Comparison of ENCODE assay signal across 20 cellular contexts in genomic region chr1:6870086-6870485, GRCh38.
DNase-seq lines count a peak whose midpoint lies in the region; ATAC-seq, FAIRE-seq and TF ChIP-seq lines count a peak whose summit lies in the region.
"Had no signal": no experiment of that assay in that cellular context is flagged by ENCODE, and none has a peak within 500 bp of the region (broad histone marks: within the 10 kb centered on the region; RNA-seq: fewer than 3 reads in every experiment).

No MANE protein-coding gene starts in this region.

- peak overlapping the region; percentile 73 for H3K4me3 Mint-ChIP-seq in HFFc6
- H3K4me3 Mint-ChIP-seq: activated CD8-positive, alpha-beta T cell treated with anti-CD3 and anti-CD28 coated beads for 36 hours; activated naive CD8-positive, alpha-beta T cell treated with anti-CD3 and anti-CD28 coated beads, Interleukin-2, amount 50 U/mL, for 24 hours; stimulated activated effector memory CD8-positive, alpha-beta T cell treated with anti-CD3 and anti-CD28 coated beads, Interleukin-12 subunit alpha, Interleukin-12 subunit beta, amount 100 ng/mL, for 72 hours had no signal

- H3K9ac ChIP-seq in smooth muscle cell (ENCODE audit: low read depth) (no peak overlapping the region), HepG2 (ENCODE audit: insufficient read depth, low read depth, low read length) (no peak overlapping the region)

- H3K36me3 ChIP-seq in hepatocyte (replicated peaks; ENCODE audit: insufficient read depth, low read depth), result no peaks in the 10 kb centered on the region
- no peaks in the 10 kb centered on the region for H3K36me3 ChIP-seq in smooth muscle cell (ENCODE audit: low read depth)
- peaks cover 6 to 16% of the 10 kb centered on the region in 2 experiments; a peak in 2 of 5 replicates for H3K36me3 ChIP-seq in HepG2 (replicated peaks in 1 of 2; ENCODE audit: control insufficient read depth in 1 of 2, insufficient read depth in 2 of 2, low read length in 2 of 2)
- H3K36me3 ChIP-seq in body of pancreas (replicated peaks in 1 of 2; ENCODE audit: insufficient read depth in 1 of 2, low read depth in 2 of 2), result peaks cover 0 to 2% of the 10 kb centered on the region in 2 donors

- ATAC-seq in HepG2 (no peak), body of pancreas (no peak)
- ATAC-seq: activated CD8-positive, alpha-beta T cell treated with anti-CD3 and anti-CD28 coated beads for 36 hours; activated naive CD8-positive, alpha-beta T cell treated with anti-CD3 and anti-CD28 coated beads, Interleukin-2, amount 50 U/mL, for 24 hours; left cardiac atrium; stimulated activated effector memory CD8-positive, alpha-beta T cell treated with anti-CD3 and anti-CD28 coated beads, Interleukin-12 subunit alpha, Interleukin-12 subunit beta, amount 100 ng/mL, for 72 hours had no signal

- POLR2A ChIA-PET in HepG2 (lab: Yijun Ruan, JAX), result no interaction called here

- peaks cover 23% of the 10 kb centered on the region for H3K4me1 ChIP-seq in hepatocyte (ENCODE audit: insufficient read depth)
- H3K4me1 ChIP-seq in smooth muscle cell (ENCODE audit: low read depth), result peaks cover 46% of the 10 kb centered on the region
- no peaks in the 10 kb centered on the region for H3K4me1 ChIP-seq in HepG2 (ENCODE audit: insufficient read depth, low read length)
- peaks cover 6% of the 10 kb centered on the region for H3K4me1 ChIP-seq in body of pancreas

- no peak for FAIRE-seq in HepG2 (lab: Jason Lieb, UNC)

- no TSS peak for BruUV-seq in HepG2 (replicated peaks; lab: Mats Ljungman, UMichigan)

- TF ChIP-seq CTCF in HFFc6 (IDR thresholded peaks at IDR 0.05) (no peak), cardiac fibroblast (IDR thresholded peaks at IDR 0.05; ENCODE audit: low read depth, low read length) (no peak), hepatocyte (IDR thresholded peaks at IDR 0.05; ENCODE audit: poor library complexity) (no peak), smooth muscle cell (IDR thresholded peaks at IDR 0.05; ENCODE audit: borderline replicate concordance, insufficient read depth, poor library complexity, severe bottlenecking) (no peak), HepG2 (CRISPR knock-in tag; IDR thresholded peaks at IDR 0.05) (no peak), body of pancreas (IDR thresholded peaks at IDR 0.05) (no peak)

- H3F3A ChIP-seq in smooth muscle cell (ENCODE audit: low read depth), result peaks cover 3% of the 10 kb centered on the region

- H3K9me2 ChIP-seq in hepatocyte (replicated peaks; ENCODE audit: insufficient read depth), result no peaks in the 10 kb centered on the region

- no peak for TF ChIP-seq EP300 in HepG2 (IDR thresholded peaks at IDR 0.05; ENCODE audit: low read depth in 2 of 2, low read length in 2 of 2)
- no peak for TF ChIP-seq EP300 in HepG2 (CRISPR knock-in tag; IDR thresholded peaks at IDR 0.05; ENCODE audit: borderline replicate concordance)

- no peaks in the 10 kb centered on the region for H3K9me3 Mint-ChIP-seq in HFFc6
- H3K9me3 Mint-ChIP-seq: activated CD8-positive, alpha-beta T cell treated with anti-CD3 and anti-CD28 coated beads for 36 hours; activated naive CD8-positive, alpha-beta T cell treated with anti-CD3 and anti-CD28 coated beads, Interleukin-2, amount 50 U/mL, for 24 hours; stimulated activated effector memory CD8-positive, alpha-beta T cell treated with anti-CD3 and anti-CD28 coated beads, Interleukin-12 subunit alpha, Interleukin-12 subunit beta, amount 100 ng/mL, for 72 hours had no signal

- no peaks in the 10 kb centered on the region for H3K27me3 Mint-ChIP-seq in HFFc6 (ENCODE audit: insufficient read depth)
- H3K27me3 Mint-ChIP-seq: activated CD8-positive, alpha-beta T cell treated with anti-CD3 and anti-CD28 coated beads for 36 hours; activated naive CD8-positive, alpha-beta T cell treated with anti-CD3 and anti-CD28 coated beads, Interleukin-2, amount 50 U/mL, for 24 hours had no signal

- intact Hi-C loops in HepG2 (cut with micrococcal nuclease; ENCODE audit: unreplicated experiment) (no loop called here), body of pancreas (cut with DNase I) (no loop called here)

- WGBS in hepatocyte (ENCODE audit: low lambda C conversion rate, missing lambda C conversion rate), result 52% methylated on average over 6 of the region's 6 CpGs
- 52% methylated on average over 6 of the region's 6 CpGs for WGBS in smooth muscle cell (ENCODE audit: low lambda C conversion rate)
- WGBS in HepG2 (ENCODE audit: low lambda C conversion rate), result 96% methylated on average over 6 of the region's 6 CpGs
- 64 to 72% methylated on average over 6 of the region's 6 CpGs for WGBS in body of pancreas, 2 donors

- in situ Hi-C loops in HepG2 (cut with HindIII; ENCODE audit: extremely low pct_ligation_motif_present, low pct_unique_long_range_greater_than_20kb), result no loop called here

- peaks cover 33% of the 10 kb centered on the region for H3K79me2 ChIP-seq in hepatocyte
- peaks cover 24% of the 10 kb centered on the region for H3K79me2 ChIP-seq in smooth muscle cell (ENCODE audit: low read depth)
- H3K79me2 ChIP-seq in HepG2 (ENCODE audit: insufficient read depth, low read length), result no peaks in the 10 kb centered on the region

- H3K4me1 Mint-ChIP-seq in HFFc6 (ENCODE audit: low read depth), result peaks cover 84% of the 10 kb centered on the region

- H3K4me2 ChIP-seq in hepatocyte, result peak overlapping the region; percentile 51
- peak overlapping the region; percentile 67 for H3K4me2 ChIP-seq in smooth muscle cell
- no peak overlapping the region for H3K4me2 ChIP-seq in HepG2 (ENCODE audit: low read depth, low read length)

- no peaks in the 10 kb centered on the region for H3K36me3 Mint-ChIP-seq in HFFc6 (ENCODE audit: low read depth)

- CTCF ChIA-PET in HepG2 (lab: Yijun Ruan, JAX; ENCODE audit: low intra/inter-chr PET ratio, low total read pairs), result no interaction called here

- H3K27ac ChIP-seq in hepatocyte (no peak overlapping the region), smooth muscle cell (ENCODE audit: low read depth) (peak overlapping the region; percentile 75), HepG2 (ENCODE audit: extremely low read length, insufficient read depth, low read length) (no peak overlapping the region), body of pancreas (no peak overlapping the region)
- H3K27ac ChIP-seq: coronary artery, spleen, transverse colon had no signal

- H3K4me3 ChIP-seq in cardiac fibroblast (replicated peaks in 1 of 2; ENCODE audit: low read depth in 2 of 2, low read length in 2 of 2), result no peak overlapping the region
- no peak overlapping the region for H3K4me3 ChIP-seq in hepatocyte
- H3K4me3 ChIP-seq in smooth muscle cell, result no peak overlapping the region
- H3K4me3 ChIP-seq in HepG2 (replicated peaks in 1 of 3; ENCODE audit: insufficient read depth in 1 of 3, low read depth in 2 of 3, low read length in 3 of 3), result no peak overlapping the region
- no peak overlapping the region for H3K4me3 ChIP-seq in body of pancreas
- H3K4me3 ChIP-seq: coronary artery, spleen, transverse colon had no signal

- H4K20me1 ChIP-seq in hepatocyte (ENCODE audit: insufficient read depth, poor library complexity, severe bottlenecking) (no peaks in the 10 kb centered on the region), smooth muscle cell (ENCODE audit: low read depth) (peaks cover 70% of the 10 kb centered on the region), HepG2 (ENCODE audit: insufficient read depth, low read length) (no peaks in the 10 kb centered on the region)

- H3K27me3 ChIP-seq in hepatocyte (no peaks in the 10 kb centered on the region), smooth muscle cell (ENCODE audit: low read depth) (no peaks in the 10 kb centered on the region), HepG2 (ENCODE audit: control insufficient read depth in 1 of 2, insufficient read depth in 2 of 2, low read length in 2 of 2) (no peaks in the 10 kb centered on the region), body of pancreas (no peaks in the 10 kb centered on the region)
- H3K27me3 ChIP-seq: spleen, transverse colon had no signal

- TF ChIP-seq POLR2A in HepG2 (IDR thresholded peaks at IDR 0.05; ENCODE audit: insufficient read depth in 1 of 2, low read depth in 2 of 2, low read length in 2 of 2) (no peak), body of pancreas (IDR thresholded peaks at IDR 0.05) (no peak)

- H2AFZ ChIP-seq in hepatocyte, result no peak overlapping the region
- no peak overlapping the region for H2AFZ ChIP-seq in smooth muscle cell (ENCODE audit: low read depth)
- no peak overlapping the region for H2AFZ ChIP-seq in HepG2 (ENCODE audit: low read length)

- peak; percentile 58 for DNase-seq in HFFc6
- peak; percentile 25 to 27 for DNase-seq in cardiac fibroblast (ENCODE audit: low read depth in 2 of 2)
- DNase-seq in hepatocyte (ENCODE audit: low spot score), result no peak
- no peak for DNase-seq in smooth muscle cell (lab: John Stamatoyannopoulos, UW; ENCODE audit: unreplicated experiment)
- no peak for DNase-seq in SIG-M5 treated with dmso at 0.1 percent for 504 hours (lab: John Stamatoyannopoulos, UW; ENCODE audit: unreplicated experiment)
- no peak for DNase-seq in stimulated activated naive CD4-positive, alpha-beta T cell (lab: John Stamatoyannopoulos, UW)
- DNase-seq in HepG2 (ENCODE audit: low spot score), result no peak
- DNase-seq in body of pancreas, result no peak
- DNase-seq: activated CD8-positive, alpha-beta T cell treated with anti-CD3 and anti-CD28 coated beads for 36 hours; activated naive CD8-positive, alpha-beta T cell treated with anti-CD3 and anti-CD28 coated beads, Interleukin-2, amount 50 U/mL, for 24 hours; C1 segment of cervical spinal cord; hippocampal formation; left cardiac atrium; NCI-H2029; NCI-H510A treated with DMSO at 0.1 percent for 48 hours; posterior cingulate gyrus; spleen; transverse colon had no signal

- H3K9me3 ChIP-seq in hepatocyte (ENCODE audit: low read depth), result no peaks in the 10 kb centered on the region
- H3K9me3 ChIP-seq in smooth muscle cell (replicated peaks; ENCODE audit: low read depth), result no peaks in the 10 kb centered on the region
- no peaks in the 10 kb centered on the region for H3K9me3 ChIP-seq in HepG2 (ENCODE audit: low read length)
- no peaks in the 10 kb centered on the region for H3K9me3 ChIP-seq in body of pancreas
- H3K9me3 ChIP-seq: spleen, transverse colon had no signal

- TF ChIP-seq RAD21 in HepG2 (CRISPR knock-in tag; IDR thresholded peaks at IDR 0.05), result no peak

- H3K27ac Mint-ChIP-seq in HFFc6, result peak overlapping the region; percentile 89
- H3K27ac Mint-ChIP-seq: activated CD8-positive, alpha-beta T cell treated with anti-CD3 and anti-CD28 coated beads for 36 hours; activated naive CD8-positive, alpha-beta T cell treated with anti-CD3 and anti-CD28 coated beads, Interleukin-2, amount 50 U/mL, for 24 hours; stimulated activated effector memory CD8-positive, alpha-beta T cell treated with anti-CD3 and anti-CD28 coated beads, Interleukin-12 subunit alpha, Interleukin-12 subunit beta, amount 100 ng/mL, for 72 hours had no signal

TF ChIP-seq in HepG2, 621 proteins besides CTCF, POLR2A, EP300 and RAD21 (continues in another document):
- TF ChIP-seq STAG1 (CRISPR knock-in tag; IDR thresholded peaks at IDR 0.05) (no peak), NONO (IDR thresholded peaks at IDR 0.05) (no peak), NONO (CRISPR knock-in tag; conservative IDR thresholded peaks at IDR 0.05) (no peak)

Comparison
In these comparisons a context has a peak if more than half of its experiments do, and no peak if none do; other contexts are left out.
1. DNase-seq: peak in HFFc6 (single experiment) and cardiac fibroblast (2 of 2); none in hepatocyte (single experiment), smooth muscle cell (single experiment), SIG-M5 treated with dmso at 0.1 percent for 504 hours (single experiment), stimulated activated naive CD4-positive, alpha-beta T cell (0 of 6), HepG2 (single experiment) and body of pancreas (0 of 4).